In the genomic region with DNA sequence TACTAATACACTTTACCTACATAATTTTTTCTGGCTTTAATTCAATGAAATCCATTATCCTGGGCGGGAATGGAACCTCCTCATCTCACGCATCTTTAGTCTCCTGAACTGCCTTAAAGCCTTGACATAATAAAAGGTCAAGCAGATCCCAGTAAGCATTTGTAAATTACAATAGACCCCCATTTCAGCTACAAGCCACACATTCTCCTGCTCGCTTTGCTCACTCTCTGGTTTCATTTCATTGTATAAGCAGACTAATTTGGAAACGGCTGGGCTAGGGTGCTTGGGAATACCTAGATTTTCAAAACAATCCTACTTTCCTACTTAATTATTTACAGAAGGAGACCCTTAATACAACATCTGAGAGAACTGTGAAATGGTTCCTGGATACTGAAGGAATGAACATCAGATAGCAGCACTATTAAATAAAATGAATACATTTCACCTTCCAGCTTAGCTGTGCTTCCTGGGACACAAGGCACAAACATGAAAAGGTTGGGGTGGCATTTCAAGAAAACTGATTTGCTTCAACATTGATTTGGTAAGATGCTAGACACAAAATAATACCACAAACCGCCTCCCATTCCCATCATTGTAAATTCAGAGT, we compare ENCODE assay signal across 13 cellular contexts. TPM values are rescaled to one million over a fixed set of nuclear protein-coding genes. Genes with fewer than 3 reads are reported as not detected.
DNase-seq lines count a peak whose midpoint lies in the region; ATAC-seq and TF ChIP-seq lines count a peak whose summit lies in the region.
"Had no signal": no experiment of that assay in that cellular context is flagged by ENCODE, and none has a peak within 500 bp of the region (broad histone marks: within the 10 kb centered on the region; RNA-seq: fewer than 3 reads in every experiment).

No MANE protein-coding gene starts in this region.

- no peaks in the 10 kb centered on the region for H3K27me3 ChIP-seq in endocrine pancreas (ENCODE audit: control insufficient read depth, insufficient read depth, low read length)

- peaks cover 4% of the 10 kb centered on the region for H3K9me3 Mint-ChIP-seq in activated CD4-positive, alpha-beta T cell treated with anti-CD3 and anti-CD28 coated beads, Interleukin-2, amount 10 ng/mL, durations not matched to agents 7 days and 5 days

- H3K4me1 ChIP-seq in OCI-LY7 (ENCODE audit: insufficient read depth, low read length, poor library complexity, severe bottlenecking) (peaks cover 29% of the 10 kb centered on the region), endocrine pancreas (ENCODE audit: control insufficient read depth, insufficient read depth, low read length) (peaks cover 16% of the 10 kb centered on the region)

- peaks cover under 1% of the 10 kb centered on the region; the same call in 1 of the 2 replicates for H3K9me3 ChIP-seq in OCI-LY7 (ENCODE audit: low read length)
- no peaks in the 10 kb centered on the region for H3K9me3 ChIP-seq in endocrine pancreas (ENCODE audit: control insufficient read depth, low read length)

- H3K27ac ChIP-seq in OCI-LY7 (ENCODE audit: low read depth, low read length, poor library complexity, severe bottlenecking): peak overlapping the region; percentile 85
- H3K27ac ChIP-seq: heart right ventricle had no signal

- no peak for TF ChIP-seq CTCF in OCI-LY7 (conservative IDR thresholded peaks at IDR 0.05; ENCODE audit: low read length)

- H3K36me3 ChIP-seq in OCI-LY7 (ENCODE audit: insufficient read depth, low read length) (no peaks in the 10 kb centered on the region; the same call in 1 of the 2 replicates), endocrine pancreas (ENCODE audit: control insufficient read depth, insufficient read depth, low read length) (no peaks in the 10 kb centered on the region)
- H3K36me3 ChIP-seq: heart right ventricle had no signal

- H3K27me3 Mint-ChIP-seq in activated CD4-positive, alpha-beta T cell treated with anti-CD3 and anti-CD28 coated beads, Interleukin-2, amount 10 ng/mL, durations not matched to agents 7 days and 5 days: peaks cover 5% of the 10 kb centered on the region

- CTCF ChIA-PET in activated CD4-positive, alpha-beta T cell treated with anti-CD3 and anti-CD28 coated beads, Interleukin-2, amount 10 ng/mL, durations not matched to agents 7 days and 5 days (lab: Charles Lee): no interaction called here
- CTCF ChIA-PET in OCI-LY7 (lab: Charles Lee; ENCODE audit: unreplicated experiment): interaction anchor here (0.5 kb wide), 1 partner anchor 1139 kb away, joined by 3 read pairs; no protein-coding TSS in a partner anchor

- H3K4me3 Mint-ChIP-seq in activated CD4-positive, alpha-beta T cell treated with anti-CD3 and anti-CD28 coated beads, Interleukin-2, amount 10 ng/mL, durations not matched to agents 7 days and 5 days: peak overlapping the region; percentile 93

- no peaks in the 10 kb centered on the region for H3K9me2 ChIP-seq in OCI-LY7 (ENCODE audit: insufficient read depth, low read length)

- H3K79me2 ChIP-seq in OCI-LY7 (ENCODE audit: insufficient read depth, low read depth, low read length): peaks cover 21% of the 10 kb centered on the region; the same call in 1 of the 2 replicates

- ATAC-seq in HG03135 (IDR thresholded peaks at IDR 0.05; ENCODE audit: unreplicated experiment) (no peak), GM18868 (IDR thresholded peaks at IDR 0.05; ENCODE audit: unreplicated experiment) (no peak)
- ATAC-seq: HCT116, heart right ventricle had no signal

- intact Hi-C loops in OCI-LY7 (cut with micrococcal nuclease; ENCODE audit: unreplicated experiment): no loop called here

- H4K20me1 ChIP-seq in OCI-LY7 (ENCODE audit: insufficient read depth, low read length): no peaks in the 10 kb centered on the region

- H3K27ac Mint-ChIP-seq in activated CD4-positive, alpha-beta T cell treated with anti-CD3 and anti-CD28 coated beads, Interleukin-2, amount 10 ng/mL, durations not matched to agents 7 days and 5 days: peak overlapping the region; percentile 50

- H3K9ac ChIP-seq in endocrine pancreas (ENCODE audit: control insufficient read depth, insufficient read depth, low read length): no peak overlapping the region

- H3K36me3 Mint-ChIP-seq in activated CD4-positive, alpha-beta T cell treated with anti-CD3 and anti-CD28 coated beads, Interleukin-2, amount 10 ng/mL, durations not matched to agents 7 days and 5 days (ENCODE audit: low read depth): no peaks in the 10 kb centered on the region

- POLR2A ChIA-PET in activated CD4-positive, alpha-beta T cell treated with anti-CD3 and anti-CD28 coated beads, Interleukin-2, amount 10 ng/mL, durations not matched to agents 7 days and 5 days (lab: Charles Lee): no interaction called here
- POLR2A ChIA-PET in OCI-LY7 (lab: Charles Lee): interaction anchor here (1.0 kb wide), 1 partner anchor 16 kb away, joined by 3 read pairs; no protein-coding TSS in a partner anchor

- peaks cover 24% of the 10 kb centered on the region for H3K4me1 Mint-ChIP-seq in activated CD4-positive, alpha-beta T cell treated with anti-CD3 and anti-CD28 coated beads, Interleukin-2, amount 10 ng/mL, durations not matched to agents 7 days and 5 days

- no TSS peak for BruUV-seq in OCI-LY7 (replicated peaks; lab: Mats Ljungman, UMichigan)

- DNase-seq in activated CD4-positive, alpha-beta T cell treated with anti-CD3 and anti-CD28 coated beads, Interleukin-2, amount 10 ng/mL, durations not matched to agents 7 days and 5 days: no peak
- no peak for DNase-seq in activated CD4-positive, alpha-beta T cell treated with anti-CD3 and anti-CD28 coated beads, Interleukin-2, amount 50 U/mL, for 4 hours
- no peak for DNase-seq in OCI-LY7 (ENCODE audit: low spot score)
- no peak for DNase-seq in skeletal muscle cell (ENCODE audit: low read depth)
- DNase-seq in NCI-H2107 (lab: John Stamatoyannopoulos, UW): no peak
- DNase-seq: heart right ventricle, NCI-H1048, OCI-M1 had no signal

- no peak overlapping the region; the same call in 1 of the 2 replicates for H2AFZ ChIP-seq in OCI-LY7 (ENCODE audit: low read length)

- peak overlapping the region; percentile 76 for H3K4me2 ChIP-seq in OCI-LY7 (ENCODE audit: low read length)

- peak overlapping the region; percentile 79 for H3K4me3 ChIP-seq in OCI-LY7 (ENCODE audit: low read depth, low read length, poor library complexity, severe bottlenecking)
- peak overlapping the region; percentile 99 for H3K4me3 ChIP-seq in endocrine pancreas (ENCODE audit: control insufficient read depth, insufficient read depth, low read length)
- H3K4me3 ChIP-seq in skeletal muscle cell (ENCODE audit: low read depth, low read length): peak overlapping the region; percentile 67

RNA-seq across cellular contexts. Expression of a gene that starts 1.5 kb away (rescaled TPM):
- total RNA-seq in activated CD4-positive, alpha-beta T cell treated with anti-CD3 and anti-CD28 coated beads, Interleukin-2, amount 10 ng/mL, durations not matched to agents 7 days and 5 days: 1 to 10 TPM; 4.3 to 5.3 TPM
- 4.0 and 6.2 TPM in 2 replicates for total RNA-seq in OCI-LY7 (2014; rRNA removed; shearing (Covaris generic))
- 14.0 and 14.5 TPM in 2 replicates for total RNA-seq in OCI-LY7 (2022)

RNA-seq across cellular contexts. Expression of a gene that starts 50.4 kb away (rescaled TPM):
- total RNA-seq in activated CD4-positive, alpha-beta T cell treated with anti-CD3 and anti-CD28 coated beads, Interleukin-2, amount 10 ng/mL, durations not matched to agents 7 days and 5 days: not detected
- not detected in 2 replicates for total RNA-seq in OCI-LY7 (2014; rRNA removed; shearing (Covaris generic))
- not detected in 2 replicates for total RNA-seq in OCI-LY7 (2022)
- total RNA-seq: skeletal muscle tissue had no signal
